In genomic region chr17:28895794-28896447, GRCh38 we compare ENCODE assay signal across 7 cellular contexts. TPM values are rescaled to one million over a fixed set of nuclear protein-coding genes. Genes with fewer than 3 reads are reported as not detected.
DNase-seq lines count a peak whose midpoint lies in the region; ATAC-seq and TF ChIP-seq lines count a peak whose summit lies in the region.

No MANE protein-coding gene starts in this region.

- peak overlapping the region; percentile 92 for H3K27ac Mint-ChIP-seq in activated CD4-positive, alpha-beta memory T cell treated with anti-CD3 and anti-CD28 coated beads for 36 hours
- peak overlapping the region; percentile 97 for H3K27ac Mint-ChIP-seq in stimulated activated effector memory CD8-positive, alpha-beta T cell treated with anti-CD3 and anti-CD28 coated beads, Interleukin-12 subunit alpha, Interleukin-12 subunit beta, amount 100 ng/mL, for 72 hours

- H3K4me3 Mint-ChIP-seq in activated CD4-positive, alpha-beta memory T cell treated with anti-CD3 and anti-CD28 coated beads for 36 hours = peak overlapping the region; percentile 97
- peak overlapping the region; percentile 95 for H3K4me3 Mint-ChIP-seq in stimulated activated effector memory CD8-positive, alpha-beta T cell treated with anti-CD3 and anti-CD28 coated beads, Interleukin-12 subunit alpha, Interleukin-12 subunit beta, amount 100 ng/mL, for 72 hours

- H3K4me2 ChIP-seq in hepatocyte = peak overlapping the region; percentile 99

- no peaks in the 10 kb centered on the region for H3K36me3 ChIP-seq in hepatocyte (replicated peaks; ENCODE audit: insufficient read depth, low read depth)

- CTCF ChIA-PET in activated CD4-positive, alpha-beta memory T cell treated with anti-CD3 and anti-CD28 coated beads for 36 hours (lab: Charles Lee) = interaction anchor here (0.8 to 4.3 kb wide), 9 partner anchors 17 to 221 kb away, joined by 3 to 38 read pairs (median 4); partner anchors contain the start of genes FAM222B and TLCD1

- no peak overlapping the region for H2AFZ ChIP-seq in hepatocyte

- POLR2A ChIA-PET in activated CD4-positive, alpha-beta memory T cell treated with anti-CD3 and anti-CD28 coated beads for 36 hours (lab: Charles Lee) = interaction anchor here (0.7 to 1.4 kb wide), 2 partner anchors 133 to 169 kb away, joined by 4 to 7 read pairs; no protein-coding TSS in a partner anchor

- intact Hi-C loops in activated CD4-positive, alpha-beta memory T cell treated with anti-CD3 and anti-CD28 coated beads for 36 hours (cut with micrococcal nuclease) = no loop called here

- H3K27me3 ChIP-seq in hepatocyte = no peaks in the 10 kb centered on the region

- H3K9me3 Mint-ChIP-seq in activated CD4-positive, alpha-beta memory T cell treated with anti-CD3 and anti-CD28 coated beads for 36 hours = no peaks in the 10 kb centered on the region
- no peaks in the 10 kb centered on the region for H3K9me3 Mint-ChIP-seq in stimulated activated effector memory CD8-positive, alpha-beta T cell treated with anti-CD3 and anti-CD28 coated beads, Interleukin-12 subunit alpha, Interleukin-12 subunit beta, amount 100 ng/mL, for 72 hours

- H3K4me3 ChIP-seq in HFF-Myc (replicated peaks; ENCODE audit: low read depth, low read length) (peak overlapping the region; percentile 65), hepatocyte (peak overlapping the region; percentile 97)

- TF ChIP-seq CTCF in HFF-Myc (IDR thresholded peaks at IDR 0.05; ENCODE audit: low read depth, low read length, missing control alignments) = no peak
- no peak for TF ChIP-seq CTCF in hepatocyte (IDR thresholded peaks at IDR 0.05; ENCODE audit: poor library complexity)

- no peaks in the 10 kb centered on the region for H3K9me2 ChIP-seq in hepatocyte (replicated peaks; ENCODE audit: insufficient read depth)

- no peak for DNase-seq in HFF-Myc (ENCODE audit: extremely low read depth, low read depth)
- DNase-seq in activated CD4-positive, alpha-beta memory T cell treated with anti-CD3 and anti-CD28 coated beads for 36 hours = no peak
- no peak for DNase-seq in hepatocyte (ENCODE audit: low spot score)
- no peak for DNase-seq in stimulated activated effector memory CD8-positive, alpha-beta T cell treated with anti-CD3 and anti-CD28 coated beads, Interleukin-12 subunit alpha, Interleukin-12 subunit beta, amount 100 ng/mL, for 72 hours (ENCODE audit: low spot score in 2 of 2)
- no peak for DNase-seq in A172 (ENCODE audit: low spot score)
- no peak for DNase-seq in NCI-H1694 (lab: John Stamatoyannopoulos, UW)

- no peaks in the 10 kb centered on the region for H3K27me3 Mint-ChIP-seq in activated CD4-positive, alpha-beta memory T cell treated with anti-CD3 and anti-CD28 coated beads for 36 hours

- peak overlapping the region; percentile 96 for H3K27ac ChIP-seq in hepatocyte

- H3K36me3 Mint-ChIP-seq in activated CD4-positive, alpha-beta memory T cell treated with anti-CD3 and anti-CD28 coated beads for 36 hours = peaks cover 28% of the 10 kb centered on the region
- H3K36me3 Mint-ChIP-seq in stimulated activated effector memory CD8-positive, alpha-beta T cell treated with anti-CD3 and anti-CD28 coated beads, Interleukin-12 subunit alpha, Interleukin-12 subunit beta, amount 100 ng/mL, for 72 hours = peaks cover 80% of the 10 kb centered on the region

- peaks cover 67% of the 10 kb centered on the region for H3K4me1 Mint-ChIP-seq in activated CD4-positive, alpha-beta memory T cell treated with anti-CD3 and anti-CD28 coated beads for 36 hours (ENCODE audit: low read depth)
- peaks cover 73% of the 10 kb centered on the region for H3K4me1 Mint-ChIP-seq in stimulated activated effector memory CD8-positive, alpha-beta T cell treated with anti-CD3 and anti-CD28 coated beads, Interleukin-12 subunit alpha, Interleukin-12 subunit beta, amount 100 ng/mL, for 72 hours

- WGBS in hepatocyte (ENCODE audit: low lambda C conversion rate, missing lambda C conversion rate) = 70% methylated on average over 3 of the region's 3 CpGs

- H4K20me1 ChIP-seq in hepatocyte (ENCODE audit: insufficient read depth, poor library complexity, severe bottlenecking) = peaks cover 6% of the 10 kb centered on the region

- H3K9me3 ChIP-seq in hepatocyte (ENCODE audit: low read depth) = no peaks in the 10 kb centered on the region

- peaks cover 77% of the 10 kb centered on the region for H3K79me2 ChIP-seq in hepatocyte

- peaks cover 15% of the 10 kb centered on the region for H3K4me1 ChIP-seq in hepatocyte (ENCODE audit: insufficient read depth)

- ATAC-seq in stimulated activated effector memory CD8-positive, alpha-beta T cell treated with anti-CD3 and anti-CD28 coated beads, Interleukin-12 subunit alpha, Interleukin-12 subunit beta, amount 100 ng/mL, for 72 hours = no peak
- no peak for ATAC-seq in GM19023 (IDR thresholded peaks at IDR 0.05; ENCODE audit: unreplicated experiment)

RNA-seq across cellular contexts. Expression of gene FLOT2, which starts 1.6 kb away (rescaled TPM):
- 100 to 1,000 TPM; 110 to 118 TPM for total RNA-seq in activated CD4-positive, alpha-beta memory T cell treated with anti-CD3 and anti-CD28 coated beads for 36 hours
- total RNA-seq in hepatocyte = 31.8 and 42.0 TPM in 2 replicates
- polyA plus RNA-seq in hepatocyte = 56.4 and 64.0 TPM in 2 replicates
- total RNA-seq in A172 (2014; rRNA removed; shearing (Covaris generic)) = 43.9 and 45.5 TPM in 2 replicates

RNA-seq across cellular contexts. Expression of gene DHRS13, which starts 7.0 kb away (rescaled TPM):
- total RNA-seq in activated CD4-positive, alpha-beta memory T cell treated with anti-CD3 and anti-CD28 coated beads for 36 hours = 10 to 100 TPM; 18.0 to 20.6 TPM
- 14.9 and 22.4 TPM in 2 replicates for total RNA-seq in hepatocyte
- 10.8 and 15.4 TPM in 2 replicates for polyA plus RNA-seq in hepatocyte
- total RNA-seq in A172 (2014; rRNA removed; shearing (Covaris generic)) = 12.7 and 13.9 TPM in 2 replicates

RNA-seq across cellular contexts. Expression of gene ERAL1, which starts 41.1 kb away (rescaled TPM):
- total RNA-seq in activated CD4-positive, alpha-beta memory T cell treated with anti-CD3 and anti-CD28 coated beads for 36 hours = 10 to 100 TPM; 43.0 to 48.5 TPM
- total RNA-seq in hepatocyte = 30.0 and 42.8 TPM in 2 replicates
- polyA plus RNA-seq in hepatocyte = 56.2 and 77.1 TPM in 2 replicates
- total RNA-seq in A172 (2014; rRNA removed; shearing (Covaris generic)) = 45.1 and 66.6 TPM in 2 replicates

RNA-seq across cellular contexts. Expression of gene FAM222B, which starts 53.3 kb away (rescaled TPM):
- 10 to 100 TPM; 18.6 to 21.5 TPM for total RNA-seq in activated CD4-positive, alpha-beta memory T cell treated with anti-CD3 and anti-CD28 coated beads for 36 hours
- 7.9 and 10.3 TPM in 2 replicates for total RNA-seq in hepatocyte
- 28.5 and 36.0 TPM in 2 replicates for polyA plus RNA-seq in hepatocyte
- 9.2 and 10.2 TPM in 2 replicates for total RNA-seq in A172 (2014; rRNA removed; shearing (Covaris generic))

RNA-seq across cellular contexts. Expression of gene PHF12, which starts 55.4 kb away (rescaled TPM):
- 10 to 100 TPM; 44.0 to 44.8 TPM for total RNA-seq in activated CD4-positive, alpha-beta memory T cell treated with anti-CD3 and anti-CD28 coated beads for 36 hours
- total RNA-seq in hepatocyte = 18.2 and 19.0 TPM in 2 replicates
- 10.0 and 12.1 TPM in 2 replicates for polyA plus RNA-seq in hepatocyte
- 16.0 and 22.3 TPM in 2 replicates for total RNA-seq in A172 (2014; rRNA removed; shearing (Covaris generic))
